In genomic region chr10:21110358-21110757, GRCh38 we compare ENCODE assay signal across 8 cellular contexts.
"Had no signal": no experiment of that assay in that cellular context is flagged by ENCODE, and none has a peak within 500 bp of the region (broad histone marks: within the 10 kb centered on the region; RNA-seq: fewer than 3 reads in every experiment).

No MANE protein-coding gene starts in this region.

- H3K4me1 ChIP-seq: HAP-1 had no signal

- H3K27ac Mint-ChIP-seq: GM23338, HFFc6, IgD-negative memory B cell had no signal

- H3K36me3 Mint-ChIP-seq: IgD-negative memory B cell had no signal

- H3K36me3 ChIP-seq: HAP-1 had no signal

- H3K4me3 ChIP-seq: GM23338, HAP-1 had no signal

- H3K4me2 ChIP-seq: GM23338 had no signal

- H3K27ac ChIP-seq: HL-60 had no signal

- ATAC-seq: GM23338, HCT116 had no signal

- H3K4me1 Mint-ChIP-seq: GM23338 had no signal

- H2AFZ ChIP-seq: GM23338 had no signal

- H3K4me3 Mint-ChIP-seq: GM23338, HFFc6, IgD-negative memory B cell had no signal

- H3K9me3 Mint-ChIP-seq: GM23338 had no signal

- H3K9me3 ChIP-seq: HAP-1 had no signal

- DNase-seq: H7, HFFc6, KG1 had no signal
